Comparison of ENCODE assay signal across 18 cellular contexts in genomic region chr21:42760361-42760970, GRCh38.
A peak's percentile ranks its signal among the peaks of the same experiment; 100 is the strongest.
DNase-seq lines count a peak whose midpoint lies in the region; ATAC-seq and TF ChIP-seq lines count a peak whose summit lies in the region.
"Had no signal": no experiment of that assay in that cellular context is flagged by ENCODE, and none has a peak within 500 bp of the region (broad histone marks: within the 10 kb centered on the region; RNA-seq: fewer than 3 reads in every experiment).

No MANE protein-coding gene starts in this region.

- DNase-seq in NCI-H2171 (lab: John Stamatoyannopoulos, UW) (peak; percentile 76), RWPE2 (ENCODE audit: low spot score) (peak; percentile 51), lower lobe of right lung (peak; percentile 30), HFFc6 (no peak), NCI-H748 (lab: John Stamatoyannopoulos, UW; ENCODE audit: unreplicated experiment) (no peak)
- DNase-seq in naive thymus-derived CD8-positive, alpha-beta T cell: no peak
- DNase-seq in effector memory CD8-positive, alpha-beta T cell: no peak
- DNase-seq: CD4-positive, CD25-positive, alpha-beta regulatory T cell; DND-41; MG63; NCI-H187 treated with DMSO at 0.1 percent for 48 hours; NK-92 treated with Interleukin-12 subunit alpha and Interleukin-12 subunit beta, amount 100 ng/mL, for 24 hours had no signal

- H3K27ac Mint-ChIP-seq in naive thymus-derived CD8-positive, alpha-beta T cell: peak overlapping the region in 1 of 10 donors; percentile 68
- H3K27ac Mint-ChIP-seq in effector memory CD8-positive, alpha-beta T cell: no peak overlapping the region
- no peak overlapping the region for H3K27ac Mint-ChIP-seq in HFFc6

- H3K4me3 Mint-ChIP-seq in naive thymus-derived CD8-positive, alpha-beta T cell: no peak overlapping the region
- no peak overlapping the region for H3K4me3 Mint-ChIP-seq in effector memory CD8-positive, alpha-beta T cell
- no peak overlapping the region for H3K4me3 Mint-ChIP-seq in HFFc6
- H3K4me3 Mint-ChIP-seq: CD4-positive, CD25-positive, alpha-beta regulatory T cell had no signal

- H3K27me3 ChIP-seq in RWPE2 (ENCODE audit: insufficient read depth, poor library complexity, severe bottlenecking) (no peaks in the 10 kb centered on the region), lower lobe of right lung (ENCODE audit: low read depth) (no peaks in the 10 kb centered on the region)
- H3K27me3 ChIP-seq: MG63 had no signal

- TF ChIP-seq CTCF in HEK293 (tag by site-specific recombination; IDR thresholded peaks at IDR 0.05) (no peak), RWPE2 (IDR thresholded peaks at IDR 0.05; ENCODE audit: poor library complexity, severe bottlenecking) (no peak), lower lobe of right lung (IDR thresholded peaks at IDR 0.05) (no peak), HFFc6 (IDR thresholded peaks at IDR 0.05) (no peak)

- CTCF ChIA-PET in HEK293 (lab: Yijun Ruan, JAX): no interaction called here

- POLR2A ChIA-PET in HEK293 (lab: Yijun Ruan, JAX): no interaction called here
- POLR2A ChIA-PET in naive thymus-derived CD8-positive, alpha-beta T cell (lab: Charles Lee): interaction anchor here (1.0 kb wide), 1 partner anchor 26 kb away, joined by 3 read pairs; no protein-coding TSS in a partner anchor

- H3K4me1 ChIP-seq in HEK293 (ENCODE audit: control insufficient read depth, insufficient read depth, low read length): no peaks in the 10 kb centered on the region
- no peaks in the 10 kb centered on the region for H3K4me1 ChIP-seq in RWPE2 (ENCODE audit: insufficient read depth, poor library complexity, severe bottlenecking)
- no peaks in the 10 kb centered on the region for H3K4me1 ChIP-seq in lower lobe of right lung
- H3K4me1 ChIP-seq: A549 had no signal

- no peaks in the 10 kb centered on the region for H3K27me3 Mint-ChIP-seq in naive thymus-derived CD8-positive, alpha-beta T cell
- peaks cover 0 to 42% of the 10 kb centered on the region in 2 donors for H3K27me3 Mint-ChIP-seq in effector memory CD8-positive, alpha-beta T cell
- H3K27me3 Mint-ChIP-seq in HFFc6 (ENCODE audit: insufficient read depth): peaks cover 23% of the 10 kb centered on the region
- H3K27me3 Mint-ChIP-seq: CD4-positive, CD25-positive, alpha-beta regulatory T cell had no signal

- H3K4me3 ChIP-seq in HEK293 (ENCODE audit: low read depth, low read length): no peak overlapping the region
- no peak overlapping the region for H3K4me3 ChIP-seq in RWPE2 (ENCODE audit: severe bottlenecking)
- H3K4me3 ChIP-seq in lower lobe of right lung: no peak overlapping the region
- H3K4me3 ChIP-seq: A549, GM12878, K562, MG63 had no signal

- H3K9me3 ChIP-seq in HEK293 (ENCODE audit: control insufficient read depth, insufficient read depth, low read depth, low read length) (no peaks in the 10 kb centered on the region), RWPE2 (ENCODE audit: severe bottlenecking) (no peaks in the 10 kb centered on the region), lower lobe of right lung (no peaks in the 10 kb centered on the region)
- H3K9me3 ChIP-seq: A549, MG63 had no signal

- no peaks in the 10 kb centered on the region for H3K9me3 Mint-ChIP-seq in naive thymus-derived CD8-positive, alpha-beta T cell
- H3K9me3 Mint-ChIP-seq in effector memory CD8-positive, alpha-beta T cell: no peaks in the 10 kb centered on the region
- H3K9me3 Mint-ChIP-seq in HFFc6: no peaks in the 10 kb centered on the region
- H3K9me3 Mint-ChIP-seq: CD4-positive, CD25-positive, alpha-beta regulatory T cell had no signal

- H3K27ac ChIP-seq in HEK293 (ENCODE audit: extremely low read depth, low read depth, low read length): no peak overlapping the region
- H3K27ac ChIP-seq in RWPE2 (ENCODE audit: poor library complexity, severe bottlenecking): no peak overlapping the region
- H3K27ac ChIP-seq in lower lobe of right lung: no peak overlapping the region
- H3K27ac ChIP-seq: A549, RWPE1 had no signal

- H3K4me1 Mint-ChIP-seq in naive thymus-derived CD8-positive, alpha-beta T cell: peaks cover 0 to 7% (median 2%) of the 10 kb centered on the region in 4 donors
- H3K4me1 Mint-ChIP-seq in effector memory CD8-positive, alpha-beta T cell (ENCODE audit: low read depth in 2 of 2): no peaks in the 10 kb centered on the region
- no peaks in the 10 kb centered on the region for H3K4me1 Mint-ChIP-seq in HFFc6 (ENCODE audit: low read depth)

- peaks cover 0 to 22% (median 2%) of the 10 kb centered on the region in 3 donors for H3K36me3 Mint-ChIP-seq in naive thymus-derived CD8-positive, alpha-beta T cell
- H3K36me3 Mint-ChIP-seq in effector memory CD8-positive, alpha-beta T cell (ENCODE audit: insufficient read depth): no peaks in the 10 kb centered on the region
- no peaks in the 10 kb centered on the region for H3K36me3 Mint-ChIP-seq in HFFc6 (ENCODE audit: low read depth)

- ATAC-seq in RWPE2 (ENCODE audit: low read depth) (no peak), lower lobe of right lung (no peak)
- no peak for ATAC-seq in naive thymus-derived CD8-positive, alpha-beta T cell
- no peak for ATAC-seq in effector memory CD8-positive, alpha-beta T cell (replicated peaks)
- ATAC-seq: A549, GM12878, SK-N-SH treated with all-trans-retinoic acid at 6 μM for 48 hours had no signal

- H3K36me3 ChIP-seq in HEK293 (ENCODE audit: control insufficient read depth in 2 of 2, insufficient read depth in 1 of 2, low read length in 2 of 2) (peaks cover 0 to 23% of the 10 kb centered on the region in 2 experiments; a peak in 2 of 3 replicates), RWPE2 (ENCODE audit: low read depth) (no peaks in the 10 kb centered on the region), lower lobe of right lung (peaks cover 4% of the 10 kb centered on the region)
- H3K36me3 ChIP-seq: MG63 had no signal

- intact Hi-C loops in lower lobe of right lung (cut with DNase I): no loop called here

TF ChIP-seq in HEK293, 187 proteins besides CTCF, POLR2A, EP300 and RAD21:
- TF ChIP-seq ZNF155 (tag by site-specific recombination; IDR thresholded peaks at IDR 0.05) (no peak), ZNF658 (tag by site-specific recombination; IDR thresholded peaks at IDR 0.05) (no peak), EGR2 (tag by site-specific recombination; IDR thresholded peaks at IDR 0.05; ENCODE audit: low read depth) (peak; percentile 44; the same call in 1 of the 2 replicates), ZNF585B (tag by site-specific recombination; IDR thresholded peaks at IDR 0.05) (no peak), ZFHX2 (tag by site-specific recombination; conservative IDR thresholded peaks at IDR 0.05) (0 out of 2 replicates have a peak, but pooled peaks have one; percentile 5), ZNF560 (tag by site-specific recombination; IDR thresholded peaks at IDR 0.05; ENCODE audit: borderline replicate concordance) (no peak), ZNF548 (tag by site-specific recombination; IDR thresholded peaks at IDR 0.05) (no peak), ZNF16 (tag by site-specific recombination; IDR thresholded peaks at IDR 0.05; ENCODE audit: low read depth) (no peak)

Comparison
In these comparisons a context has a peak if more than half of its experiments do, and no peak if none do; other contexts are left out.
1. DNase-seq: peak in NCI-H2171 (single experiment), RWPE2 (single experiment) and lower lobe of right lung (single experiment); none in naive thymus-derived CD8-positive, alpha-beta T cell (0 of 10), effector memory CD8-positive, alpha-beta T cell (0 of 3), HFFc6 (single experiment) and NCI-H748 (single experiment).